ENCODE assay signal across 23 cellular contexts in the genomic region with DNA sequence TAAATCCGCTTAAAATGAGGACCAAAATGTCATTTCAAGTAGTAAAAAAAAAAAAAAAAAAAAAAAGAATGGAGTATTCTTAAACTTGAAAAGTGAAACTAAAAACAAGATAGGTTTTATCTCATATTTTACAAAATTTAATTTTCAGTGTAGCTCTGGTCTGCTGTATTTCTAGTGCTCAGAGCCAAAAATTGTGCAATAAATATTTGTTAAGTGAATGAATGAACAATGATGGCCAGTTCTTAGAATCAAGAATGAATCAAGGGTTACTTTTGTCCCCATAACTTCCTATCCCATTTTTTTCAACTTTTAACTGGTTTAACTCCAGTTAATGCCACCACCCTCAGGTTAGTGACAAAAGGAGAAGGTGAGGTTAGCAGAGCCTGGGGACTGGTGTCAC.
A peak's percentile ranks its signal among the peaks of the same experiment; 100 is the strongest.
DNase-seq lines count a peak whose midpoint lies in the region; ATAC-seq, FAIRE-seq and TF ChIP-seq lines count a peak whose summit lies in the region.
"Had no signal": no experiment of that assay in that cellular context is flagged by ENCODE, and none has a peak within 500 bp of the region (broad histone marks: within the 10 kb centered on the region; RNA-seq: fewer than 3 reads in every experiment).

No MANE protein-coding gene starts in this region.

- intact Hi-C loops in Right ventricle myocardium inferior (cut with DNase I) = no loop called here
- intact Hi-C loops in left ventricle myocardium inferior (cut with micrococcal nuclease) = no loop called here
- intact Hi-C loops in K562 (cut with micrococcal nuclease) = no loop called here

- TF ChIP-seq EP300 in K562 (IDR thresholded peaks at IDR 0.05; ENCODE audit: low read length) = no peak

- no peak for TF ChIP-seq POLR2A in K562 (conservative IDR thresholded peaks at IDR 0.05)

- H3K27ac ChIP-seq in left ventricle myocardium inferior (replicated peaks) = no peak overlapping the region
- H3K27ac ChIP-seq in GM23248 = no peak overlapping the region
- H3K27ac ChIP-seq in K562 (ENCODE audit: extremely low read depth, low read depth, low read length) = no peak overlapping the region
- H3K27ac ChIP-seq: BLaER1 treated with 17β-estradiol and CSF1 and Interleukin-3, amounts not matched to agents 10 nM and 100 nM had no signal

- H3K9me2 ChIP-seq in GM23248 (ENCODE audit: insufficient read depth) = no peaks in the 10 kb centered on the region

- no peak for TF ChIP-seq CTCF in left ventricle myocardium inferior (IDR thresholded peaks at IDR 0.05; ENCODE audit: borderline replicate concordance)
- no peak for TF ChIP-seq CTCF in K562 (IDR thresholded peaks at IDR 0.05 in 2 of 3, conservative IDR thresholded peaks at IDR 0.05 in 1 of 3; ENCODE audit: insufficient read depth in 2 of 3, low read depth in 1 of 3, low read length in 3 of 3)
- TF ChIP-seq CTCF in fibroblast of pulmonary artery (IDR thresholded peaks at IDR 0.05; ENCODE audit: low read length, missing control alignments) = no peak

- 93 to 100% methylated on average over 1 of the region's 1 CpG for WGBS in GM23248 (ENCODE audit: low coverage in 1 of 2, low lambda C conversion rate in 2 of 2, missing lambda C conversion rate in 2 of 2), 2 experiments
- WGBS in K562 (ENCODE audit: insufficient coverage, low coverage, missing lambda C conversion rate) = 6% methylated on average over 1 of the region's 1 CpG

- H3K9me3 ChIP-seq in left ventricle myocardium inferior (replicated peaks) (peaks cover 7% of the 10 kb centered on the region), GM23248 (ENCODE audit: low read depth) (no peaks in the 10 kb centered on the region), K562 (replicated peaks; ENCODE audit: control insufficient read depth, insufficient read depth, low read depth, low read length) (no peaks in the 10 kb centered on the region)

- no peaks in the 10 kb centered on the region for H3K36me3 ChIP-seq in left ventricle myocardium inferior
- H3K36me3 ChIP-seq in GM23248 (ENCODE audit: low read depth) = no peaks in the 10 kb centered on the region
- H3K36me3 ChIP-seq in K562 (ENCODE audit: control insufficient read depth, insufficient read depth, low read length) = no peaks in the 10 kb centered on the region
- H3K36me3 ChIP-seq: BLaER1 treated with 17β-estradiol and CSF1 and Interleukin-3, amounts not matched to agents 10 nM and 100 nM had no signal

- H3K79me2 ChIP-seq in GM23248 (ENCODE audit: insufficient read depth) (no peaks in the 10 kb centered on the region), K562 (ENCODE audit: control insufficient read depth, insufficient read depth, low read length) (no peaks in the 10 kb centered on the region)

- CTCF ChIA-PET in K562 (lab: Yijun Ruan, JAX; ENCODE audit: low intra/inter-chr PET ratio) = no interaction called here

- no peak for DNase-seq in Right ventricle myocardium inferior (ENCODE audit: missing footprints)
- no peak for DNase-seq in left ventricle myocardium inferior
- DNase-seq in GM23248 = peak; percentile 31
- DNase-seq in K562 (ENCODE audit: extremely low read depth in 1 of 4, low spot score in 3 of 4) = no peak
- DNase-seq in fibroblast of pulmonary artery (ENCODE audit: low read depth) = peak; percentile 18
- DNase-seq in NCI-H187 treated with DMSO at 0.1 percent for 48 hours (lab: John Stamatoyannopoulos, UW) = no peak
- no peak for DNase-seq in germinal center (ENCODE audit: low spot score)
- DNase-seq: AML-193; CD4-positive, alpha-beta T cell; DMS53; GOT3; HCEC 1CT; Kasumi-1; NCI-H1694; NCI-H2081; NCI-H2227 treated with DMSO at 0.1 percent for 48 hours; NCI-H526 treated with DMSO at 0.1 percent for 48 hours; RPMI8226; SHP77 treated with DMSO at 0.1 percent for 48 hours; SW 1271 had no signal

- no peak overlapping the region for H3K9ac ChIP-seq in GM23248
- no peak overlapping the region for H3K9ac ChIP-seq in K562 (ENCODE audit: insufficient read depth in 1 of 2, low read depth in 2 of 2, low read length in 2 of 2)
- H3K9ac ChIP-seq: BLaER1 treated with 17β-estradiol and CSF1 and Interleukin-3, amounts not matched to agents 10 nM and 100 nM had no signal

- POLR2A ChIA-PET in K562 (lab: Yijun Ruan, JAX) = interaction anchor here (0.5 kb wide), 1 partner anchor 624 kb away, joined by 4 read pairs; no protein-coding TSS in a partner anchor

- no peak for FAIRE-seq in K562 (lab: Jason Lieb, UNC)
- FAIRE-seq: GM18507 had no signal

- H3K9me1 ChIP-seq in K562 (ENCODE audit: control insufficient read depth, insufficient read depth, low read length) = no peaks in the 10 kb centered on the region

- no peaks in the 10 kb centered on the region for H3F3A ChIP-seq in GM23248 (ENCODE audit: insufficient read depth)

- H3K27me3 ChIP-seq in left ventricle myocardium inferior (ENCODE audit: low read depth) (peaks cover 26% of the 10 kb centered on the region), GM23248 (replicated peaks; ENCODE audit: insufficient read depth) (peaks cover 5% of the 10 kb centered on the region; the same call in 1 of the 2 replicates), K562 (ENCODE audit: control insufficient read depth in 2 of 2, insufficient read depth in 2 of 2, low read length in 2 of 2) (peaks cover 0 to 6% of the 10 kb centered on the region in 2 experiments; a peak in 1 of 5 replicates)
- H3K27me3 ChIP-seq: BLaER1 treated with 17β-estradiol and CSF1 and Interleukin-3, amounts not matched to agents 10 nM and 100 nM had no signal

- in situ Hi-C loops in GM23248 (cut with MboI) (no loop called here), K562 (cut with MboI) (no loop called here)

- H3K4me2 ChIP-seq in GM23248 (ENCODE audit: unreplicated experiment) (no peak overlapping the region), K562 (ENCODE audit: insufficient read depth, low read length) (no peak overlapping the region)

- ATAC-seq in Right ventricle myocardium inferior (peak; percentile 53), K562 (no peak), HG02885 (IDR thresholded peaks at IDR 0.05; ENCODE audit: poor library complexity, unreplicated experiment) (no peak)

- H3K4me1 ChIP-seq in left ventricle myocardium inferior (no peaks in the 10 kb centered on the region), GM23248 (ENCODE audit: insufficient read depth) (no peaks in the 10 kb centered on the region), K562 (replicated peaks in 1 of 2; ENCODE audit: control insufficient read depth in 2 of 2, insufficient read depth in 2 of 2, low read length in 2 of 2) (no peaks in the 10 kb centered on the region)

- H4K20me1 ChIP-seq in GM23248 (ENCODE audit: insufficient read depth) (no peaks in the 10 kb centered on the region), K562 (replicated peaks; ENCODE audit: control insufficient read depth, insufficient read depth, low read length) (no peaks in the 10 kb centered on the region; the same call in 1 of the 2 replicates)
- H4K20me1 ChIP-seq: BLaER1 treated with 17β-estradiol and CSF1 and Interleukin-3, amounts not matched to agents 10 nM and 100 nM had no signal

- no peak for TF ChIP-seq RAD21 in K562 (CRISPR knock-in tag; conservative IDR thresholded peaks at IDR 0.05 in 1 of 2, IDR thresholded peaks at IDR 0.05 in 1 of 2)

- no TSS peak for BruUV-seq in K562 (replicated peaks; lab: Mats Ljungman, UMichigan)

- no peak overlapping the region for H2AFZ ChIP-seq in GM23248
- H2AFZ ChIP-seq in K562 (ENCODE audit: low read depth, low read length) = no peak overlapping the region

- H3K4me3 ChIP-seq in left ventricle myocardium inferior = no peak overlapping the region
- no peak overlapping the region for H3K4me3 ChIP-seq in GM23248
- no peak overlapping the region for H3K4me3 ChIP-seq in K562
- H3K4me3 ChIP-seq in fibroblast of pulmonary artery (replicated peaks; ENCODE audit: low read depth, low read length) = no peak overlapping the region
- H3K4me3 ChIP-seq: BLaER1 treated with 17β-estradiol and CSF1 and Interleukin-3, amounts not matched to agents 10 nM and 100 nM had no signal

TF ChIP-seq in K562, 482 proteins besides CTCF, POLR2A, EP300 and RAD21:
- 0 out of 2 replicates have a peak, but pooled peaks have one; percentile 31 for TF ChIP-seq CEBPB (tag; IDR thresholded peaks at IDR 0.05)
- TF ChIP-seq, protein P1, sequence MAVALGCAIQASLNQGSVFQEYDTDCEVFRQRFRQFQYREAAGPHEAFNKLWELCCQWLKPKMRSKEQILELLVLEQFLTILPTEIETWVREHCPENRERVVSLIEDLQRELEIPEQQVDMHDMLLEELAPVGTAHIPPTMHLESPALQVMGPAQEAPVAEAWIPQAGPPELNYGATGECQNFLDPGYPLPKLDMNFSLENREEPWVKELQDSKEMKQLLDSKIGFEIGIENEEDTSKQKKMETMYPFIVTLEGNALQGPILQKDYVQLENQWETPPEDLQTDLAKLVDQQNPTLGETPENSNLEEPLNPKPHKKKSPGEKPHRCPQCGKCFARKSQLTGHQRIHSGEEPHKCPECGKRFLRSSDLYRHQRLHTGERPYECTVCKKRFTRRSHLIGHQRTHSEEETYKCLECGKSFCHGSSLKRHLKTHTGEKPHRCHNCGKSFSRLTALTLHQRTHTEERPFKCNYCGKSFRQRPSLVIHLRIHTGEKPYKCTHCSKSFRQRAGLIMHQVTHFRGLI (CRISPR knock-in tag; IDR thresholded peaks at IDR 0.05) = no peak
- TF ChIP-seq CEBPG (CRISPR knock-in tag; IDR thresholded peaks at IDR 0.05) = no peak
- TF ChIP-seq CEBPG (tag; conservative IDR thresholded peaks at IDR 0.05 in 1 of 2, IDR thresholded peaks at IDR 0.05 in 1 of 2) = 0 out of 4 replicates have a peak, but pooled peaks have one; percentile 13 to 19

Comparison
In these comparisons a context has a peak if more than half of its experiments do, and no peak if none do; other contexts are left out.
1. DNase-seq: peak in GM23248 (single experiment) and fibroblast of pulmonary artery (single experiment); none in Right ventricle myocardium inferior (single experiment), left ventricle myocardium inferior (single experiment), K562 (0 of 4), NCI-H187 treated with DMSO at 0.1 percent for 48 hours (single experiment) and germinal center (single experiment).